ENCODE assay signal across 8 cellular contexts in genomic region chr19:45467115-45467455, GRCh38. TPM values are rescaled to one million over a fixed set of nuclear protein-coding genes. Genes with fewer than 3 reads are reported as not detected.
DNase-seq lines count a peak whose midpoint lies in the region; ATAC-seq and TF ChIP-seq lines count a peak whose summit lies in the region.

No MANE protein-coding gene starts in this region.

- no peaks in the 10 kb centered on the region for H3K36me3 ChIP-seq in mammary epithelial cell (ENCODE audit: insufficient read depth, low read length)
- no peaks in the 10 kb centered on the region for H3K36me3 ChIP-seq in mucosa of stomach (ENCODE audit: control insufficient read depth, insufficient read depth, low read length)

- H3K4me1 ChIP-seq in mammary epithelial cell (ENCODE audit: insufficient read depth, low read length) (peaks cover 16% of the 10 kb centered on the region), mucosa of stomach (ENCODE audit: control insufficient read depth, insufficient read depth, low read length) (peaks cover 21% of the 10 kb centered on the region)

- intact Hi-C loops in mammary epithelial cell (cut with micrococcal nuclease), result loop anchor here (1.0 kb wide), 2 partner anchors 12 to 16 kb away; no protein-coding TSS in a partner anchor

- dilution Hi-C loops in mammary epithelial cell (cut with HindIII; ENCODE audit: low sequenced_read_pairs), result no loop called here

- ATAC-seq in HG03039 (IDR thresholded peaks at IDR 0.05; ENCODE audit: unreplicated experiment), result no peak

- H3K9ac ChIP-seq in mammary epithelial cell (ENCODE audit: insufficient read depth, low read length) (peak overlapping the region; percentile 86), mucosa of stomach (ENCODE audit: low read length) (peak overlapping the region; percentile 92)

- 17% methylated on average over 10 of the region's 11 CpGs for WGBS in mammary epithelial cell (ENCODE audit: low coverage, missing lambda C conversion rate)

- H3K9me3 ChIP-seq in mammary epithelial cell (replicated peaks; ENCODE audit: insufficient read depth, low read length), result no peaks in the 10 kb centered on the region
- no peaks in the 10 kb centered on the region for H3K9me3 ChIP-seq in mucosa of stomach (ENCODE audit: control insufficient read depth, low read length)

- H4K20me1 ChIP-seq in mammary epithelial cell (ENCODE audit: insufficient read depth, low read length), result no peaks in the 10 kb centered on the region

- TF ChIP-seq CTCF in AG09309 (IDR thresholded peaks at IDR 0.05; ENCODE audit: control insufficient read depth, insufficient read depth, low read depth, low read length, missing control alignments) (no peak), mammary epithelial cell (conservative IDR thresholded peaks at IDR 0.05 in 1 of 2, IDR thresholded peaks at IDR 0.05 in 1 of 2; ENCODE audit: extremely low read depth in 1 of 2, insufficient read depth in 1 of 2, low read depth in 1 of 2, low read length in 2 of 2) (no peak)

- DNase-seq in AG09309 (ENCODE audit: low read depth) (no peak), HT-29 (ENCODE audit: low spot score) (peak; percentile 70), mammary epithelial cell (no peak), foreskin melanocyte (no peak), NOMO-1 treated with dmso at 0.1 percent for 144 hours (lab: John Stamatoyannopoulos, UW; ENCODE audit: unreplicated experiment) (no peak), COLO668 (lab: John Stamatoyannopoulos, UW; ENCODE audit: unreplicated experiment) (no peak)

- in situ Hi-C loops in mammary epithelial cell (cut with MboI; ENCODE audit: low sequenced_read_pairs in 2 of 2), result no loop called here

- peak overlapping the region; percentile 90 for H2AFZ ChIP-seq in mammary epithelial cell (ENCODE audit: low read depth, low read length)

- H3K27me3 ChIP-seq in mammary epithelial cell (ENCODE audit: insufficient read depth, low read length) (no peaks in the 10 kb centered on the region), mucosa of stomach (ENCODE audit: control insufficient read depth, insufficient read depth, low read length) (peaks cover 22% of the 10 kb centered on the region)

- CTCF ChIA-PET in mammary epithelial cell (lab: Charles Lee; ENCODE audit: low non-redundant PET), result interaction anchor here (0.6 to 1.1 kb wide), 2 partner anchors 28 to 30 kb away, joined by 3 to 14 read pairs; no protein-coding TSS in a partner anchor

- no peaks in the 10 kb centered on the region for H3K79me2 ChIP-seq in mammary epithelial cell (ENCODE audit: insufficient read depth, low read length)

- peak overlapping the region; percentile 89 for H3K4me2 ChIP-seq in mammary epithelial cell (ENCODE audit: insufficient read depth, low read depth, low read length)

- H3K4me3 ChIP-seq in AG09309 (ENCODE audit: control insufficient read depth, low read depth, low read length) (peak overlapping the region; percentile 78), mammary epithelial cell (replicated peaks in 1 of 3; ENCODE audit: insufficient read depth in 1 of 3, low read depth in 2 of 3, low read length in 3 of 3) (peak overlapping the region; percentile 55 to 70 (median 61)), mucosa of stomach (ENCODE audit: low read length) (peak overlapping the region; percentile 51)

- H3K27ac ChIP-seq in mammary epithelial cell (ENCODE audit: insufficient read depth, low read depth, low read length), result peak overlapping the region; percentile 94

- TSS peak; percentile 14 for BruUV-seq in mammary epithelial cell (replicated peaks; lab: Mats Ljungman, UMichigan)

RNA-seq across cellular contexts. Expression of gene FOSB, which starts 0.7 kb away (rescaled TPM):
- 218 and 253 TPM in 2 replicates for total RNA-seq in HT-29 (2014; rRNA removed; shearing (Covaris generic))
- 10 to 100 TPM in 1 of 2 donors, 1 to 10 TPM in 1; 1.8 to 49.1 TPM for total RNA-seq in mammary epithelial cell
- 2.6 TPM for polyA plus RNA-seq in mammary epithelial cell
- polyA minus RNA-seq in mammary epithelial cell, result 27.0 TPM

RNA-seq across cellular contexts. Expression of gene RTN2, which starts 29.8 kb away (rescaled TPM):
- total RNA-seq in HT-29 (2014; rRNA removed; shearing (Covaris generic)), result 11.4 and 15.4 TPM in 2 replicates
- total RNA-seq in mammary epithelial cell, result 10 to 100 TPM; 11.0 to 16.9 TPM
- 11.5 TPM for polyA plus RNA-seq in mammary epithelial cell
- 11.9 TPM for polyA minus RNA-seq in mammary epithelial cell

RNA-seq across cellular contexts. Expression of gene PPM1N, which starts 31.2 kb away (rescaled TPM):
- 9.8 and 15.3 TPM in 2 replicates for total RNA-seq in HT-29 (2014; rRNA removed; shearing (Covaris generic))
- 1 to 10 TPM; 1.3 to 2.1 TPM for total RNA-seq in mammary epithelial cell
- 2.3 TPM for polyA plus RNA-seq in mammary epithelial cell
- not detected for polyA minus RNA-seq in mammary epithelial cell

RNA-seq across cellular contexts. Expression of gene VASP, which starts 40.2 kb away (rescaled TPM):
- total RNA-seq in HT-29 (2014; rRNA removed; shearing (Covaris generic)), result 443 and 506 TPM in 2 replicates
- 100 to 1,000 TPM; 160 to 201 TPM for total RNA-seq in mammary epithelial cell
- polyA plus RNA-seq in mammary epithelial cell, result 93.9 TPM
- 122 TPM for polyA minus RNA-seq in mammary epithelial cell

RNA-seq across cellular contexts. Expression of gene ERCC1, which starts 43.4 kb away (rescaled TPM):
- total RNA-seq in HT-29 (2014; rRNA removed; shearing (Covaris generic)), result 154 and 159 TPM in 2 replicates
- total RNA-seq in mammary epithelial cell, result 100 to 1,000 TPM in 1 of 2 donors, 10 to 100 TPM in 1; 81.9 to 316 TPM
- 224 TPM for polyA plus RNA-seq in mammary epithelial cell
- 242 TPM for polyA minus RNA-seq in mammary epithelial cell
